In the genomic region with DNA sequence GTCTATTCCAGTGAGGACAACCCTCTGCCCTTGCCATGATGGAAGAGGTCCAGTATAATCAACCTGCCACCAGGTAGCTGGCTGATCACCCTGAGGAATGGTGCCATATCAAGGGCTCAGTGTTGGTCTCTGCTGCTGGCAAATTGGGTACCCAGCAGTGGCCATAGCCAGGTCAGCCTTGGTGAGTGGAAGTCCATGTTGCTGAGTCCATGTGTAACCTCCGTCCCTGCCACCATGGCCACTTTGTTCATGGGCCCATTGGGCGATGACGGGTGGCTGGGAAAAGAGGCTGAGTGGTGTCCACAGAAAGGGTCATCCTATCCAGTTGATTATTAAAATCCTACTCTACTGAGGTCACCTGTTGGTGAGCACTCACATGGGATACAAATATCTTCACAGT, we compare ENCODE assay signal across 8 cellular contexts. TPM values are rescaled to one million over a fixed set of nuclear protein-coding genes. Genes with fewer than 3 reads are reported as not detected.
"Had no signal": no experiment of that assay in that cellular context is flagged by ENCODE, and none has a peak within 500 bp of the region (broad histone marks: within the 10 kb centered on the region; RNA-seq: fewer than 3 reads in every experiment).

No MANE protein-coding gene starts in this region.

RNA-seq across cellular contexts. Expression of a gene that starts 24.9 kb away (rescaled TPM):
- total RNA-seq: OCI-LY7 had no signal
- polyA plus RNA-seq: SK-N-SH had no signal

RNA-seq across cellular contexts. Expression of a gene that starts 45.4 kb away (rescaled TPM):
- total RNA-seq: OCI-LY7, PC-9, Peyer's patch, Right ventricle myocardium inferior, Right ventricle myocardium superior, SJCRH30, SJSA1 had no signal
- polyA plus RNA-seq: SK-N-SH had no signal
